ENCODE assay signal across 27 cellular contexts in the genomic region with DNA sequence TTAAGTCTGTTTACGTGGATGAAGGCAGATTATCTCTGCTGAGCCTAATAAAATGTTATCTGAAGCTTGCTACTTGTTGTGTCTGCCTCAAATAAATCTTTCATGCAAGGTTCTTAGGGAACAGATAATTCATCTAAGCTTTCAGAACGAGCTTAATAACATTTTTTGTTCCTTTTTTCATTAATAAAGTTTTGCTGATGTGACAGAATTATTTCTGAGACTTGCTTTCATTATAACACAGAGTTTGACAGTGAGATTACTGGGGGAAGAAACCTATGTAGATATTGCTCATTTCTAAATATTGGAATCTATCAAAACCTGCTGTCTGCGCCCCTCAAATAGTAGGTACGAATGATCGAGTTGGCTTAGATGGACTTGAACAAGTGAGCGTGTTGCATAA.
"Had no signal": no experiment of that assay in that cellular context is flagged by ENCODE, and none has a peak within 500 bp of the region (broad histone marks: within the 10 kb centered on the region; RNA-seq: fewer than 3 reads in every experiment).

No MANE protein-coding gene starts in this region.

- H3K9me3 ChIP-seq: lower lobe of right lung, pancreas, prostate gland, sigmoid colon, suprapubic skin, thoracic aorta, tibial artery, upper lobe of right lung had no signal

- H3K27me3 ChIP-seq: hepatocyte, pancreas, sigmoid colon, spleen, suprapubic skin, tibial artery, upper lobe of right lung had no signal

- H3K27ac ChIP-seq: hepatocyte, lower lobe of right lung, pancreas, prostate gland, sigmoid colon, spleen, suprapubic skin, thoracic aorta, tibial artery, upper lobe of right lung had no signal

- ATAC-seq: left cardiac atrium; left lobe of liver; lower lobe of right lung; naive thymus-derived CD8-positive, alpha-beta T cell; pancreas; right cardiac atrium; stimulated activated effector memory CD8-positive, alpha-beta T cell treated with anti-CD3 and anti-CD28 coated beads, Interleukin-12 subunit alpha, Interleukin-12 subunit beta, amount 100 ng/mL, for 72 hours; upper lobe of right lung had no signal

- FAIRE-seq: keratinocyte, pancreas, small intestine, urothelium cell line had no signal

- H3K36me3 ChIP-seq: lower lobe of right lung, pancreas, prostate gland, sigmoid colon, spleen, suprapubic skin, thoracic aorta, tibial artery, upper lobe of right lung had no signal

- DNase-seq: kidney glomerular epithelial cell; left cardiac atrium; lower lobe of right lung; mammary epithelial cell; mesenchymal stem cell; naive thymus-derived CD8-positive, alpha-beta T cell; nucleus accumbens; pancreas; posterior cingulate gyrus; retina; right cardiac atrium; sigmoid colon; small intestine; spleen; stimulated activated CD4-positive, alpha-beta T cell treated with anti-CD3 and anti-CD28 coated beads, Interleukin-4, amount 100 ng/mL, for 24 hours; stimulated activated naive CD4-positive, alpha-beta T cell; tibial artery; trophoblast cell; upper lobe of right lung had no signal

- H3K4me1 ChIP-seq: lower lobe of right lung, pancreas, prostate gland, sigmoid colon, spleen, suprapubic skin, tibial artery, upper lobe of right lung had no signal

- H3K4me3 ChIP-seq: hepatocyte, lower lobe of right lung, pancreas, prostate gland, sigmoid colon, spleen, suprapubic skin, thoracic aorta, tibial artery, upper lobe of right lung had no signal

- H3K4me2 ChIP-seq: hepatocyte had no signal
